Comparison of ENCODE assay signal across 18 cellular contexts in genomic region chr9:36928210-36928609, GRCh38.
DNase-seq lines count a peak whose midpoint lies in the region; ATAC-seq, FAIRE-seq and TF ChIP-seq lines count a peak whose summit lies in the region.
"Had no signal": no experiment of that assay in that cellular context is flagged by ENCODE, and none has a peak within 500 bp of the region (broad histone marks: within the 10 kb centered on the region; RNA-seq: fewer than 3 reads in every experiment).

No MANE protein-coding gene starts in this region.

- no peak for TF ChIP-seq CTCF in activated CD8-positive, alpha-beta T cell treated with anti-CD3 and anti-CD28 coated beads for 36 hours (IDR thresholded peaks at IDR 0.05)
- no peak for TF ChIP-seq CTCF in GM12878 (IDR thresholded peaks at IDR 0.05 in 2 of 3, conservative IDR thresholded peaks at IDR 0.05 in 1 of 3; ENCODE audit: control insufficient read depth in 2 of 3, extremely low read depth in 1 of 3, insufficient read depth in 1 of 3, low read depth in 3 of 3, low read length in 3 of 3)
- TF ChIP-seq CTCF in Peyer's patch (IDR thresholded peaks at IDR 0.05): no peak

- TF ChIP-seq RAD21 in GM12878 (IDR thresholded peaks at IDR 0.05; ENCODE audit: insufficient read depth, low read depth, low read length): no peak

- no peak for TF ChIP-seq EP300 in GM12878 (IDR thresholded peaks at IDR 0.05; ENCODE audit: borderline replicate concordance in 1 of 2, control insufficient read depth in 1 of 2, low read depth in 2 of 2, low read length in 2 of 2)

- SMC1A ChIA-PET in GM12878 (lab: Charles Lee; ENCODE audit: uncharacterized antibody, unreplicated experiment): interaction anchor here (1.0 kb wide), 1 partner anchor 9 kb away, joined by 3 read pairs; no protein-coding TSS in a partner anchor

- H3K4me2 ChIP-seq in BLaER1 (peak overlapping the region; percentile 36; the same call in 1 of the 2 replicates), GM12878 (ENCODE audit: control insufficient read depth, insufficient read depth) (no peak overlapping the region)

- peaks cover 98% of the 10 kb centered on the region for H4K20me1 ChIP-seq in BLaER1
- peaks cover 3% of the 10 kb centered on the region for H4K20me1 ChIP-seq in GM12878 (ENCODE audit: control insufficient read depth, insufficient read depth)

- H3K27me3 Mint-ChIP-seq in activated CD8-positive, alpha-beta T cell treated with anti-CD3 and anti-CD28 coated beads for 36 hours: peaks cover 16% of the 10 kb centered on the region
- H3K27me3 Mint-ChIP-seq in activated CD8-positive, alpha-beta T cell treated with anti-CD3 and anti-CD28 coated beads, Interleukin-2, amount 10 ng/mL, durations not matched to agents 7 days and 5 days (ENCODE audit: low read depth): peaks cover 6% of the 10 kb centered on the region

- H3K9ac ChIP-seq in BLaER1: no peak overlapping the region
- no peak overlapping the region for H3K9ac ChIP-seq in GM12878 (ENCODE audit: control insufficient read depth, insufficient read depth, low read length)

- no peaks in the 10 kb centered on the region for H3K9me3 ChIP-seq in BLaER1
- H3K9me3 ChIP-seq in GM12878 (replicated peaks; ENCODE audit: control insufficient read depth, insufficient read depth, low read length): peaks cover 3% of the 10 kb centered on the region; the same call in 2 of the 3 replicates
- H3K9me3 ChIP-seq in Peyer's patch: no peaks in the 10 kb centered on the region
- H3K9me3 ChIP-seq: suprapubic skin had no signal

- H3K4me1 Mint-ChIP-seq in activated CD8-positive, alpha-beta T cell treated with anti-CD3 and anti-CD28 coated beads for 36 hours (ENCODE audit: low read depth): peaks cover 27% of the 10 kb centered on the region
- H3K4me1 Mint-ChIP-seq in activated CD8-positive, alpha-beta T cell treated with anti-CD3 and anti-CD28 coated beads, Interleukin-2, amount 10 ng/mL, durations not matched to agents 7 days and 5 days (ENCODE audit: low read depth): peaks cover 29% of the 10 kb centered on the region
- H3K4me1 Mint-ChIP-seq: CD14-positive monocyte had no signal

- no TSS peak for BruUV-seq in GM12878 (replicated peaks; lab: Mats Ljungman, UMichigan)

- H3K27me3 ChIP-seq in BLaER1 (no peaks in the 10 kb centered on the region), GM12878 (replicated peaks in 1 of 2; ENCODE audit: control insufficient read depth in 2 of 2, insufficient read depth in 2 of 2, low read length in 1 of 2) (no peaks in the 10 kb centered on the region), Peyer's patch (no peaks in the 10 kb centered on the region)
- H3K27me3 ChIP-seq: suprapubic skin had no signal

- ATAC-seq in activated CD8-positive, alpha-beta T cell treated with anti-CD3 and anti-CD28 coated beads for 36 hours: peak; percentile 11
- ATAC-seq in activated CD8-positive, alpha-beta T cell treated with anti-CD3 and anti-CD28 coated beads, Interleukin-2, amount 10 ng/mL, durations not matched to agents 7 days and 5 days: no peak
- no peak for ATAC-seq in GM12878
- ATAC-seq: right cardiac atrium had no signal

- CTCF ChIA-PET in activated CD8-positive, alpha-beta T cell treated with anti-CD3 and anti-CD28 coated beads for 36 hours (lab: Charles Lee): no interaction called here
- CTCF ChIA-PET in activated CD8-positive, alpha-beta T cell treated with anti-CD3 and anti-CD28 coated beads, Interleukin-2, amount 10 ng/mL, durations not matched to agents 7 days and 5 days (lab: Charles Lee): no interaction called here
- CTCF ChIA-PET in GM12878 (lab: Yijun Ruan, JAX): no interaction called here

- DNase-seq in activated CD8-positive, alpha-beta T cell treated with anti-CD3 and anti-CD28 coated beads for 36 hours: no peak
- no peak for DNase-seq in activated CD8-positive, alpha-beta T cell treated with anti-CD3 and anti-CD28 coated beads, Interleukin-2, amount 10 ng/mL, durations not matched to agents 7 days and 5 days
- DNase-seq in LHCN-M2 (ENCODE audit: low read depth) (peak; percentile 19), GM12878 (ENCODE audit: low read depth, low spot score) (no peak), AG08395 (ENCODE audit: low spot score) (no peak), Peyer's patch (no peak), AML-193 (lab: John Stamatoyannopoulos, UW) (no peak)
- DNase-seq: activated effector memory CD4-positive, alpha-beta T cell treated with Interleukin-2 at 50 U/mL for 16 hours; central memory CD4-positive, alpha-beta T cell; H9; NCI-H1436 treated with DMSO at 0.1 percent for 48 hours; NCI-H524 treated with DMSO at 0.1 percent for 48 hours; right cardiac atrium had no signal

- H3K36me3 ChIP-seq in BLaER1 (peaks cover 98% of the 10 kb centered on the region), GM12878 (ENCODE audit: control insufficient read depth in 2 of 2, insufficient read depth in 2 of 2, low read length in 1 of 2) (peaks cover 25 to 49% of the 10 kb centered on the region in 2 experiments), Peyer's patch (no peaks in the 10 kb centered on the region)
- H3K36me3 ChIP-seq: suprapubic skin had no signal

- H3K27ac ChIP-seq in BLaER1: no peak overlapping the region
- H3K27ac ChIP-seq in GM12878 (ENCODE audit: control insufficient read depth, insufficient read depth): no peak overlapping the region
- no peak overlapping the region for H3K27ac ChIP-seq in Peyer's patch
- H3K27ac ChIP-seq: suprapubic skin had no signal

- H3K4me3 ChIP-seq in BLaER1 (no peak overlapping the region), GM12878 (no peak overlapping the region), Peyer's patch (no peak overlapping the region)
- H3K4me3 ChIP-seq: suprapubic skin had no signal

- peaks cover 29% of the 10 kb centered on the region for H3K79me2 ChIP-seq in GM12878 (ENCODE audit: control insufficient read depth, insufficient read depth, low read length)

- no peak overlapping the region for H3K4me3 Mint-ChIP-seq in activated CD8-positive, alpha-beta T cell treated with anti-CD3 and anti-CD28 coated beads for 36 hours
- H3K4me3 Mint-ChIP-seq in activated CD8-positive, alpha-beta T cell treated with anti-CD3 and anti-CD28 coated beads, Interleukin-2, amount 10 ng/mL, durations not matched to agents 7 days and 5 days: no peak overlapping the region
- H3K4me3 Mint-ChIP-seq: CD14-positive monocyte, H9 had no signal

- no peak overlapping the region for H2AFZ ChIP-seq in GM12878 (ENCODE audit: control insufficient read depth, low read depth, low read length)

- FAIRE-seq in GM12878 (lab: Jason Lieb, UNC): no peak
- FAIRE-seq: endothelial cell of umbilical vein, urothelium cell line had no signal

- intact Hi-C loops in activated CD8-positive, alpha-beta T cell treated with anti-CD3 and anti-CD28 coated beads for 36 hours (cut with micrococcal nuclease): no loop called here
- intact Hi-C loops in GM12878 (cut with micrococcal nuclease; ENCODE audit: unreplicated experiment): no loop called here

- no peak for TF ChIP-seq POLR2A in GM12878 (IDR thresholded peaks at IDR 0.05; ENCODE audit: low read depth, low read length)
- no peak for TF ChIP-seq POLR2A in Peyer's patch (IDR thresholded peaks at IDR 0.05)

- H3K4me1 ChIP-seq in BLaER1 (peaks cover 30% of the 10 kb centered on the region), GM12878 (ENCODE audit: control insufficient read depth, insufficient read depth, low read length) (peaks cover 25% of the 10 kb centered on the region), Peyer's patch (no peaks in the 10 kb centered on the region)
- H3K4me1 ChIP-seq: suprapubic skin had no signal

- peaks cover 3% of the 10 kb centered on the region for H3K9me3 Mint-ChIP-seq in activated CD8-positive, alpha-beta T cell treated with anti-CD3 and anti-CD28 coated beads for 36 hours
- H3K9me3 Mint-ChIP-seq in activated CD8-positive, alpha-beta T cell treated with anti-CD3 and anti-CD28 coated beads, Interleukin-2, amount 10 ng/mL, durations not matched to agents 7 days and 5 days (ENCODE audit: insufficient read depth): no peaks in the 10 kb centered on the region

- WGBS in GM12878 (ENCODE audit: insufficient coverage, insufficient replicate concordance, low lambda C conversion rate, missing lambda C conversion rate): 96% methylated on average over 2 of the region's 2 CpGs

- in situ Hi-C loops in GM12878 (cut with MboI): loop anchor here (25.0 kb wide), 1 partner anchor 1059 kb away; no protein-coding TSS in a partner anchor

- RAD21 ChIA-PET in GM12878 (lab: Charles Lee; ENCODE audit: unreplicated experiment): no interaction called here

- H3K36me3 Mint-ChIP-seq in activated CD8-positive, alpha-beta T cell treated with anti-CD3 and anti-CD28 coated beads for 36 hours (ENCODE audit: low read depth): no peaks in the 10 kb centered on the region
- H3K36me3 Mint-ChIP-seq in activated CD8-positive, alpha-beta T cell treated with anti-CD3 and anti-CD28 coated beads, Interleukin-2, amount 10 ng/mL, durations not matched to agents 7 days and 5 days (ENCODE audit: low read depth): no peaks in the 10 kb centered on the region
- H3K36me3 Mint-ChIP-seq: CD14-positive monocyte had no signal

- POLR2A ChIA-PET in activated CD8-positive, alpha-beta T cell treated with anti-CD3 and anti-CD28 coated beads for 36 hours (lab: Charles Lee): no interaction called here
- POLR2A ChIA-PET in activated CD8-positive, alpha-beta T cell treated with anti-CD3 and anti-CD28 coated beads, Interleukin-2, amount 10 ng/mL, durations not matched to agents 7 days and 5 days (lab: Charles Lee): no interaction called here
- POLR2A ChIA-PET in GM12878 (lab: Charles Lee): no interaction called here

- H3K27ac Mint-ChIP-seq in activated CD8-positive, alpha-beta T cell treated with anti-CD3 and anti-CD28 coated beads for 36 hours: no peak overlapping the region
- no peak overlapping the region for H3K27ac Mint-ChIP-seq in activated CD8-positive, alpha-beta T cell treated with anti-CD3 and anti-CD28 coated beads, Interleukin-2, amount 10 ng/mL, durations not matched to agents 7 days and 5 days
- H3K27ac Mint-ChIP-seq: CD14-positive monocyte, H9 had no signal

TF ChIP-seq in GM12878, 131 proteins besides CTCF, POLR2A, EP300 and RAD21:
- TF ChIP-seq TBL1XR1 (IDR thresholded peaks at IDR 0.05; ENCODE audit: low read depth, low read length): no peak
- TF ChIP-seq PAX8 (IDR thresholded peaks at IDR 0.05): no peak
- 0 out of 2 replicates have a peak, but pooled peaks have one; percentile 35 for TF ChIP-seq SMAD5 (IDR thresholded peaks at IDR 0.05; ENCODE audit: low read depth)
- peak; percentile 58; the same call in 1 of the 2 replicates for TF ChIP-seq ZBED1 (IDR thresholded peaks at IDR 0.05; ENCODE audit: borderline replicate concordance)
